ENCODE assay signal across 12 cellular contexts in genomic region chr6:116096979-116097816, GRCh38. TPM values are rescaled to one million over a fixed set of nuclear protein-coding genes. Genes with fewer than 3 reads are reported as not detected.
A peak's percentile ranks its signal among the peaks of the same experiment; 100 is the strongest.
DNase-seq lines count a peak whose midpoint lies in the region; ATAC-seq and TF ChIP-seq lines count a peak whose summit lies in the region.
"Had no signal": no experiment of that assay in that cellular context is flagged by ENCODE, and none has a peak within 500 bp of the region (broad histone marks: within the 10 kb centered on the region; RNA-seq: fewer than 3 reads in every experiment).

No MANE protein-coding gene starts in this region.

- peaks cover 9% of the 10 kb centered on the region for H3K36me3 ChIP-seq in left ventricle myocardium inferior
- no peaks in the 10 kb centered on the region for H3K36me3 ChIP-seq in gastroesophageal sphincter
- no peaks in the 10 kb centered on the region for H3K36me3 ChIP-seq in uterus

- CTCF ChIA-PET in RWPE1 (lab: Yijun Ruan, JAX): interaction anchor here (0.6 to 1.4 kb wide), 10 partner anchors 10 to 120 kb away, joined by 3 to 7 read pairs (median 3); no protein-coding TSS in a partner anchor
- CTCF ChIA-PET in activated naive CD4-positive, alpha-beta T cell treated with anti-CD3 and anti-CD28 coated beads for 36 hours (lab: Charles Lee): interaction anchor here (0.6 to 2.7 kb wide), 8 partner anchors 9 to 128 kb away, joined by 3 to 14 read pairs (median 6); no protein-coding TSS in a partner anchor

- no peak overlapping the region for H3K27ac Mint-ChIP-seq in activated naive CD4-positive, alpha-beta T cell treated with anti-CD3 and anti-CD28 coated beads for 36 hours
- H3K27ac Mint-ChIP-seq in activated naive CD8-positive, alpha-beta T cell treated with anti-CD3 and anti-CD28 coated beads, Interleukin-2, amount 50 U/mL, for 24 hours: no peak overlapping the region

- peaks cover 16% of the 10 kb centered on the region for H3K9me3 Mint-ChIP-seq in activated naive CD4-positive, alpha-beta T cell treated with anti-CD3 and anti-CD28 coated beads for 36 hours
- H3K9me3 Mint-ChIP-seq in activated naive CD8-positive, alpha-beta T cell treated with anti-CD3 and anti-CD28 coated beads, Interleukin-2, amount 50 U/mL, for 24 hours: peaks cover 4% of the 10 kb centered on the region

- DNase-seq in left ventricle myocardium inferior (no peak), Right ventricle myocardium inferior (ENCODE audit: missing footprints) (no peak), RWPE1 (ENCODE audit: low spot score) (no peak), uterus (no peak), T1000 (lab: John Stamatoyannopoulos, UW) (no peak)
- DNase-seq in activated naive CD4-positive, alpha-beta T cell treated with anti-CD3 and anti-CD28 coated beads for 36 hours: no peak
- DNase-seq in activated naive CD8-positive, alpha-beta T cell treated with anti-CD3 and anti-CD28 coated beads, Interleukin-2, amount 50 U/mL, for 24 hours: no peak
- DNase-seq: nucleus accumbens had no signal

- TF ChIP-seq POLR2A in gastroesophageal sphincter (IDR thresholded peaks at IDR 0.05): no peak
- no peak for TF ChIP-seq POLR2A in uterus (IDR thresholded peaks at IDR 0.05)

- ATAC-seq in Right ventricle myocardium inferior (no peak), gastroesophageal sphincter (no peak)
- no peak for ATAC-seq in activated naive CD8-positive, alpha-beta T cell treated with anti-CD3 and anti-CD28 coated beads, Interleukin-2, amount 50 U/mL, for 24 hours

- intact Hi-C loops in left ventricle myocardium inferior (cut with micrococcal nuclease) (loop anchor here (2.0 kb wide), 1 partner anchor 86 kb away; no protein-coding TSS in a partner anchor), Right ventricle myocardium inferior (cut with DNase I) (no loop called here), uterus (cut with DNase I; ENCODE audit: low total_unique reads) (no loop called here)
- intact Hi-C loops in activated naive CD4-positive, alpha-beta T cell treated with anti-CD3 and anti-CD28 coated beads for 36 hours (cut with micrococcal nuclease): loop anchor here (1.0 kb wide), 1 partner anchor 86 kb away; no protein-coding TSS in a partner anchor

- H3K4me1 Mint-ChIP-seq in activated naive CD4-positive, alpha-beta T cell treated with anti-CD3 and anti-CD28 coated beads for 36 hours (ENCODE audit: low read depth): peaks cover 9% of the 10 kb centered on the region
- peaks cover 23% of the 10 kb centered on the region for H3K4me1 Mint-ChIP-seq in activated naive CD8-positive, alpha-beta T cell treated with anti-CD3 and anti-CD28 coated beads, Interleukin-2, amount 50 U/mL, for 24 hours

- H3K27ac ChIP-seq in left ventricle myocardium inferior (replicated peaks) (no peak overlapping the region), RWPE1 (no peak overlapping the region), gastroesophageal sphincter (no peak overlapping the region), uterus (no peak overlapping the region)

- H3K4me3 Mint-ChIP-seq in activated naive CD4-positive, alpha-beta T cell treated with anti-CD3 and anti-CD28 coated beads for 36 hours: no peak overlapping the region
- no peak overlapping the region for H3K4me3 Mint-ChIP-seq in activated naive CD8-positive, alpha-beta T cell treated with anti-CD3 and anti-CD28 coated beads, Interleukin-2, amount 50 U/mL, for 24 hours
- H3K4me3 Mint-ChIP-seq: central memory CD8-positive, alpha-beta T cell had no signal

- TF ChIP-seq CTCF in left ventricle myocardium inferior (IDR thresholded peaks at IDR 0.05; ENCODE audit: borderline replicate concordance): peak; percentile 64
- peak; percentile 54 for TF ChIP-seq CTCF in RWPE1 (conservative IDR thresholded peaks at IDR 0.05; ENCODE audit: low read depth)
- TF ChIP-seq CTCF in gastroesophageal sphincter (IDR thresholded peaks at IDR 0.05): peak in 3 of 4 experiments; percentile 33 to 48 (median 33)
- TF ChIP-seq CTCF in uterus (IDR thresholded peaks at IDR 0.05): peak; percentile 22 to 31 (median 26)

- H3K9me3 ChIP-seq in left ventricle myocardium inferior (replicated peaks) (peaks cover 12% of the 10 kb centered on the region), gastroesophageal sphincter (peaks cover 0 to 15% (median 0%) of the 10 kb centered on the region in 3 donors), uterus (no peaks in the 10 kb centered on the region)

- POLR2A ChIA-PET in RWPE1 (lab: Yijun Ruan, JAX; ENCODE audit: low non-redundant PET): no interaction called here

- peaks cover 27% of the 10 kb centered on the region for H3K4me1 ChIP-seq in left ventricle myocardium inferior
- H3K4me1 ChIP-seq in gastroesophageal sphincter: peaks cover 0 to 19% (median 3%) of the 10 kb centered on the region in 3 donors
- no peaks in the 10 kb centered on the region for H3K4me1 ChIP-seq in uterus

- H3K27me3 Mint-ChIP-seq in activated naive CD4-positive, alpha-beta T cell treated with anti-CD3 and anti-CD28 coated beads for 36 hours (ENCODE audit: low read depth): peaks cover 1% of the 10 kb centered on the region
- peaks cover 2% of the 10 kb centered on the region for H3K27me3 Mint-ChIP-seq in activated naive CD8-positive, alpha-beta T cell treated with anti-CD3 and anti-CD28 coated beads, Interleukin-2, amount 50 U/mL, for 24 hours

- no peaks in the 10 kb centered on the region for H3K27me3 ChIP-seq in left ventricle myocardium inferior (ENCODE audit: low read depth)
- H3K27me3 ChIP-seq in gastroesophageal sphincter: no peaks in the 10 kb centered on the region
- no peaks in the 10 kb centered on the region for H3K27me3 ChIP-seq in uterus

- H3K4me3 ChIP-seq in left ventricle myocardium inferior (no peak overlapping the region), gastroesophageal sphincter (no peak overlapping the region), uterus (no peak overlapping the region)

- H3K36me3 Mint-ChIP-seq in activated naive CD4-positive, alpha-beta T cell treated with anti-CD3 and anti-CD28 coated beads for 36 hours (ENCODE audit: low read depth): peaks cover 10% of the 10 kb centered on the region
- H3K36me3 Mint-ChIP-seq in activated naive CD8-positive, alpha-beta T cell treated with anti-CD3 and anti-CD28 coated beads, Interleukin-2, amount 50 U/mL, for 24 hours (ENCODE audit: low read depth): peaks cover 3% of the 10 kb centered on the region

- no peak for TF ChIP-seq EP300 in gastroesophageal sphincter (IDR thresholded peaks at IDR 0.05)

- 72 to 73% methylated on average over 2 of the region's 2 CpGs for WGBS in gastroesophageal sphincter (ENCODE audit: low coverage in 1 of 2), 2 donors

RNA-seq across cellular contexts. Expression of gene NT5DC1, which starts 3.5 kb away (rescaled TPM):
- total RNA-seq in left ventricle myocardium inferior (64.3 TPM), Right ventricle myocardium inferior (49.9 TPM), gastroesophageal sphincter (10 to 100 TPM in 2 of 4 donors, 1 to 10 TPM in 2; 7.1 to 17.4 (median 12.6) TPM), uterus (10 to 100 TPM in 1 of 4 donors, 1 to 10 TPM in 3; 2.6 to 37.8 (median 6.5) TPM)
- 10 to 100 TPM; 59.7 to 62.6 TPM for total RNA-seq in activated naive CD4-positive, alpha-beta T cell treated with anti-CD3 and anti-CD28 coated beads for 36 hours

RNA-seq across cellular contexts. Expression of gene COL10A1, which starts 28.7 kb away (rescaled TPM):
- total RNA-seq in left ventricle myocardium inferior (0.05 TPM), Right ventricle myocardium inferior (not detected), gastroesophageal sphincter (not detected), uterus (under 1 TPM in 1 of 4 donors, not detected in 3; 0.07 TPM)
- not detected for total RNA-seq in activated naive CD4-positive, alpha-beta T cell treated with anti-CD3 and anti-CD28 coated beads for 36 hours
- total RNA-seq: SK-MEL-5, temporal lobe had no signal

RNA-seq across cellular contexts. Expression of gene FRK, which starts 36.5 kb away (rescaled TPM):
- 11.2 TPM for total RNA-seq in left ventricle myocardium inferior
- 7.3 TPM for total RNA-seq in Right ventricle myocardium inferior
- total RNA-seq in gastroesophageal sphincter: 1 to 10 TPM in 3 of 4 donors, under 1 TPM in 1; 0.42 to 1.9 (median 1.3) TPM
- 1 to 10 TPM; 1.8 to 8.2 (median 2.3) TPM for total RNA-seq in uterus
- total RNA-seq in activated naive CD4-positive, alpha-beta T cell treated with anti-CD3 and anti-CD28 coated beads for 36 hours: not detected

Comparison
In these comparisons a context has a peak if more than half of its experiments do, and no peak if none do; other contexts are left out.
1. intact Hi-C loops: an anchor here in left ventricle myocardium inferior (2.0 kb wide) and activated naive CD4-positive, alpha-beta T cell treated with anti-CD3 and anti-CD28 coated beads for 36 hours (1.0 kb wide); none called in Right ventricle myocardium inferior and uterus.